23 cellular contexts compared by ENCODE assay signal in genomic region chr3:132183811-132184210, GRCh38.
"Had no signal": no experiment of that assay in that cellular context is flagged by ENCODE, and none has a peak within 500 bp of the region (broad histone marks: within the 10 kb centered on the region; RNA-seq: fewer than 3 reads in every experiment).

No MANE protein-coding gene starts in this region.

- H3K36me3 ChIP-seq: left ventricle myocardium inferior, lower lobe of right lung, neutrophil, right lobe of liver, suprapubic skin, thyroid gland, upper lobe of left lung, uterus had no signal

- DNase-seq: effector CD4-positive, alpha-beta T cell; endodermal cell; erythroblast; foreskin keratinocyte; kidney; left cardiac atrium; left ventricle myocardium inferior; lower lobe of right lung; naive B cell; nephron progenitor cell; psoas muscle; retina; right lobe of liver; stimulated activated CD4-positive, alpha-beta T cell treated with anti-CD3 and anti-CD28 coated beads, Interleukin-4, amount 100 ng/mL, for 1 hour; stimulated activated CD8-positive, alpha-beta memory T cell treated with anti-CD3 and anti-CD28 coated beads, Interleukin-4, amount 100 ng/mL, for 48 hours; stimulated activated naive CD8-positive, alpha-beta T cell treated with anti-CD3 and anti-CD28 coated beads, Interleukin-15, Interleukin-2, amounts not matched to agents 100 U/mL and 50 U/mL, for 24 hours; thyroid gland; upper lobe of left lung; uterus had no signal

- H3K27me3 ChIP-seq: neutrophil, right lobe of liver, suprapubic skin, thyroid gland, upper lobe of left lung, uterus had no signal

- H3K4me1 ChIP-seq: foreskin keratinocyte, left ventricle myocardium inferior, lower lobe of right lung, psoas muscle, right lobe of liver, suprapubic skin, thyroid gland, upper lobe of left lung, uterus had no signal

- H3K27ac ChIP-seq: foreskin keratinocyte, left ventricle myocardium inferior, lower lobe of right lung, neutrophil, psoas muscle, right lobe of liver, suprapubic skin, thyroid gland, upper lobe of left lung, uterus had no signal

- H3K4me3 ChIP-seq: left ventricle myocardium inferior, lower lobe of right lung, psoas muscle, right lobe of liver, suprapubic skin, thyroid gland, upper lobe of left lung, uterus had no signal

- ATAC-seq: foreskin keratinocyte; left cardiac atrium; lower lobe of right lung; psoas muscle; right lobe of liver; stimulated activated effector memory CD8-positive, alpha-beta T cell treated with anti-CD3 and anti-CD28 coated beads, Interleukin-12 subunit alpha, Interleukin-12 subunit beta, amount 100 ng/mL, for 72 hours; stimulated activated naive CD8-positive, alpha-beta T cell treated with anti-CD3 and anti-CD28 coated beads, Interleukin-15, Interleukin-2, amounts not matched to agents 100 U/mL and 50 U/mL, for 24 hours had no signal

- FAIRE-seq: endothelial cell of umbilical vein, kidney had no signal

- H3K9me3 ChIP-seq: left ventricle myocardium inferior, lower lobe of right lung, neutrophil, psoas muscle, right lobe of liver, suprapubic skin, thyroid gland, upper lobe of left lung, uterus had no signal
